Comparison of ENCODE assay signal across 8 cellular contexts in the genomic region with DNA sequence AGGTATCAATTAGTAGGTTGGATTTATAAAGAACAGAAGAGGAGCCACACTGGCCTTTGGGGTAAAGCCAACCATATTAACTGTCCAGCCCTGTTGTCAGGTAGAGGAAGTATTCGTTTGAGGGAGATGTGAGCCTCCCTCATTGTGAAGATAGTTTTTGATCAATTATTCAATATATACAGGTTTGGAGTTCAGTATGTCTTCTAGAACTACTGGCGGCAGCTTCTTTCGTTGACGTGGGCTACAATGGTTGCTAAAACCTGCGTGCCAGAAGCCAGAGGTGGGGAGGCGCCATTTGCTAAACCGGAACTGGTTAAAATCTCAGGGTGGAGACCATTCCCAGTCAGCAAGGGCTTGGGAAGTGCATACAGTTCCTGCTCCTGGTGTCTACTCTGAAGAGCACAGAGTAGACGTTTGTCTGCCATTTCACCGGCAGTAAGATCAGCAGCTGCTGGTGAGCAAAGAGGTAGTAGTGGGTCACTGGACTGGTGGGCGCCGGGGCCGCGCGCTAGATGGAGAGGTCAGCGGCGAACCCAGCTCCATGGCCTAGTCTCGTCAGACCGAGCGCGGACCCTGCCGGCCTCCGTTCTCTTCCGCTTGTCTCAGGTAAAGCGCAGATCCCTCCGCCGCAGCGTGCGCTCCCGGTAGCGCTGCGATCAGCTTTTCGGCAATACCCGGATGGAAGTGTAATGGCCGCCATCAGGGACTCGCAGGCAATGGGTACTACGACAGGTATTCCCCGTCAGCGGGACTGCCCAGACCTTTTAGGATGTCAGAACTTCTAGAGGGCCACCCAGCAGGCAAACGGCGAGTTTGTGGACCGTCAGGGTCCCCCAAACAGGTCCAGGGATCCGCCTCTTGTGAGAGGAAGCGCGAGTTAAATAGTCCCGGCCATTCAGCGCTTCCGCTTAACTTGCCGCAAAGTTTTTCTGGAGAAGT. TPM values are rescaled to one million over a fixed set of nuclear protein-coding genes. Genes with fewer than 3 reads are reported as not detected.
A peak's percentile ranks its signal among the peaks of the same experiment; 100 is the strongest.
DNase-seq lines count a peak whose midpoint lies in the region; TF ChIP-seq lines count a peak whose summit lies in the region.

A gene with protein sequence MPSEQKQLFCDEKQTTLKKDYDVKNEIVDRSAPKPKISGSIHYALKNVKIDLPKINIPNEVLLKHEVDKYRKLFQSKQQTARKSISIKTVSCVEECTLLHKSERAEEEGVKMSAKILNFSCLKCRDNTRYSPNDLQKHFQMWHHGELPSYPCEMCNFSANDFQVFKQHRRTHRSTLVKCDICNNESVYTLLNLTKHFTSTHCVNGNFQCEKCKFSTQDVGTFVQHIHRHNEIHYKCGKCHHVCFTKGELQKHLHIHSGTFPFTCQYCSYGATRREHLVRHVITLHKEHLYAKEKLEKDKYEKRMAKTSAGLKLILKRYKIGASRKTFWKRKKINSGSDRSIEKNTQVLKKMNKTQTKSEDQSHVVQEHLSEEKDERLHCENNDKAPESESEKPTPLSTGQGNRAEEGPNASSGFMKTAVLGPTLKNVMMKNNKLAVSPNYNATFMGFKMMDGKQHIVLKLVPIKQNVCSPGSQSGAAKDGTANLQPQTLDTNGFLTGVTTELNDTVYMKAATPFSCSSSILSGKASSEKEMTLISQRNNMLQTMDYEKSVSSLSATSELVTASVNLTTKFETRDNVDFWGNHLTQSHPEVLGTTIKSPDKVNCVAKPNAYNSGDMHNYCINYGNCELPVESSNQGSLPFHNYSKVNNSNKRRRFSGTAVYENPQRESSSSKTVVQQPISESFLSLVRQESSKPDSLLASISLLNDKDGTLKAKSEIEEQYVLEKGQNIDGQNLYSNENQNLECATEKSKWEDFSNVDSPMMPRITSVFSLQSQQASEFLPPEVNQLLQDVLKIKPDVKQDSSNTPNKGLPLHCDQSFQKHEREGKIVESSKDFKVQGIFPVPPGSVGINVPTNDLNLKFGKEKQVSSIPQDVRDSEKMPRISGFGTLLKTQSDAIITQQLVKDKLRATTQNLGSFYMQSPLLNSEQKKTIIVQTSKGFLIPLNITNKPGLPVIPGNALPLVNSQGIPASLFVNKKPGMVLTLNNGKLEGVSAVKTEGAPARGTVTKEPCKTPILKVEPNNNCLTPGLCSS (N-terminal part only) (plus strand): TSS at position 911 of the 939 bp plus-strand sequence. CDS start 26,026 bp downstream, outside the sequence.

- peak within 1 kb of the TSS; percentile 100 for H2AFZ ChIP-seq in SK-N-SH (ENCODE audit: low read depth)

- H3K4me3 ChIP-seq in SK-N-SH (ENCODE audit: low read depth in 2 of 2, low read length in 1 of 2) (peak within 1 kb of the TSS; percentile 77 to 85), suprapubic skin (peak within 1 kb of the TSS; percentile 91)

- H3K4me1 ChIP-seq in SK-N-SH (ENCODE audit: control insufficient read depth in 1 of 2, insufficient read depth in 2 of 2, low read depth in 1 of 2, low read length in 1 of 2) (peaks cover 5 to 7% of the 10 kb centered on the region in 2 experiments; a peak in 3 of 4 replicates), suprapubic skin (peaks cover 15% of the 10 kb centered on the region)

- H3K9me3 ChIP-seq in SK-N-SH: no peaks in the 10 kb centered on the region; the same call in 1 of the 2 replicates
- no peaks in the 10 kb centered on the region for H3K9me3 ChIP-seq in suprapubic skin

- TF ChIP-seq RAD21 in SK-N-SH (IDR thresholded peaks at IDR 0.05; ENCODE audit: low read length): no peak

- no peak for TF ChIP-seq POLR2A in suprapubic skin (IDR thresholded peaks at IDR 0.05)

- H3K27ac ChIP-seq in SK-N-SH (ENCODE audit: low read depth in 2 of 2, low read length in 1 of 2) (peak within 1 kb of the TSS; percentile 89 to 99), suprapubic skin (peak within 1 kb of the TSS; percentile 97)

- CTCF ChIA-PET in HEK293T (lab: Yijun Ruan, JAX): interaction anchor here (1.0 to 1.1 kb wide), 2 partner anchors 100 to 436 kb away, joined by 3 read pairs; a partner anchor contains a TSS
- CTCF ChIA-PET in SK-N-SH (lab: Yijun Ruan, JAX): interaction anchor here (0.6 to 1.6 kb wide), 8 partner anchors 11 to 436 kb away, joined by 3 to 6 read pairs (median 3); a partner anchor contains a TSS

- DNase-seq in GM04504 (ENCODE audit: low read depth) (peak; percentile 93), HEK293T (ENCODE audit: extremely low spot score) (peak; percentile 87), MV-4-11 (lab: John Stamatoyannopoulos, UW) (peak; percentile 91), SK-N-SH (peak; percentile 88), glomerular endothelial cell (ENCODE audit: extremely low read depth, low read depth, low spot score) (peak; percentile 87), occipital lobe (lab: John Stamatoyannopoulos, UW) (peak; percentile 90), suprapubic skin (ENCODE audit: low spot score in 2 of 2) (peak; percentile 92 to 95)
- DNase-seq in activated naive CD4-positive, alpha-beta T cell treated with anti-CD3 and anti-CD28 coated beads, Interleukin-2, amount 50 U/mL, for 16 hours: peak; percentile 89

- no peaks in the 10 kb centered on the region for H3K9me2 ChIP-seq in SK-N-SH

- peak within 1 kb of the TSS; percentile 80 for H3K9ac ChIP-seq in SK-N-SH

- peak in 1 of 2 experiments; percentile 47; a peak in 2 of 4 replicates for TF ChIP-seq EP300 in SK-N-SH (IDR thresholded peaks at IDR 0.05; ENCODE audit: borderline replicate concordance in 1 of 2, low read depth in 1 of 2, low read length in 1 of 2)
- no peak for TF ChIP-seq EP300 in suprapubic skin (IDR thresholded peaks at IDR 0.05)

- no peaks in the 10 kb centered on the region for H3K79me2 ChIP-seq in SK-N-SH (ENCODE audit: insufficient read depth)

- POLR2A ChIA-PET in HEK293T (lab: Yijun Ruan, JAX) (interaction anchor here (1.0 to 2.4 kb wide), 22 partner anchors 8 to 1511 kb away, joined by 3 to 102 read pairs (median 5); a partner anchor contains a TSS), SK-N-SH (lab: Yijun Ruan, JAX) (interaction anchor here (0.9 to 2.4 kb wide), 12 partner anchors 9 to 436 kb away, joined by 3 to 114 read pairs (median 6); a partner anchor contains a TSS)

- H3K36me3 ChIP-seq in SK-N-SH (replicated peaks in 1 of 2; ENCODE audit: control insufficient read depth in 1 of 2, insufficient read depth in 2 of 2, low read length in 1 of 2) (peaks cover 10 to 20% of the 10 kb centered on the region in 2 experiments), suprapubic skin (peaks cover 9% of the 10 kb centered on the region)

- H4K20me1 ChIP-seq in SK-N-SH (ENCODE audit: insufficient read depth): no peaks in the 10 kb centered on the region

- TF ChIP-seq CTCF in SK-N-SH (IDR thresholded peaks at IDR 0.05) (no peak), suprapubic skin (IDR thresholded peaks at IDR 0.05) (no peak)

- WGBS in SK-N-SH (ENCODE audit: low lambda C conversion rate): 19% methylated on average over 29 of the region's 48 CpGs
- 22% methylated on average over 19 of the region's 48 CpGs for WGBS in suprapubic skin

- H3F3A ChIP-seq in SK-N-SH (replicated peaks; ENCODE audit: insufficient read depth): peaks cover 12% of the 10 kb centered on the region

- H3K27me3 ChIP-seq in SK-N-SH (ENCODE audit: insufficient read depth) (no peaks in the 10 kb centered on the region), suprapubic skin (peaks cover 42% of the 10 kb centered on the region)

- peak within 1 kb of the TSS; percentile 74 for H3K4me2 ChIP-seq in SK-N-SH

TF ChIP-seq in HEK293T, 16 proteins besides CTCF, POLR2A, EP300 and RAD21 (continues in another document):
- TF ChIP-seq BHLHE40 (IDR thresholded peaks at IDR 0.05; ENCODE audit: borderline replicate concordance) (no peak), CTBP1 (IDR thresholded peaks at IDR 0.05; ENCODE audit: borderline replicate concordance) (peak; percentile 7; the same call in 1 of the 2 replicates), ELF4 (IDR thresholded peaks at IDR 0.05) (peak; percentile 63; the same call in 1 of the 2 replicates), ZNF384 (IDR thresholded peaks at IDR 0.05) (no peak), FOXM1 (IDR thresholded peaks at IDR 0.05; ENCODE audit: borderline replicate concordance) (no peak), SP1 (IDR thresholded peaks at IDR 0.05) (no peak), TARDBP (IDR thresholded peaks at IDR 0.05) (no peak), HDGF (IDR thresholded peaks at IDR 0.05; ENCODE audit: borderline replicate concordance) (no peak), LEF1 (IDR thresholded peaks at IDR 0.05; ENCODE audit: borderline replicate concordance) (no peak), NFRKB (IDR thresholded peaks at IDR 0.05) (peak; percentile 90), ARNT (IDR thresholded peaks at IDR 0.05) (no peak), L3MBTL2 (conservative IDR thresholded peaks at IDR 0.05) (peak; percentile 83), SUZ12 (IDR thresholded peaks at IDR 0.05) (no peak)

TF ChIP-seq in SK-N-SH, 30 proteins besides CTCF, POLR2A, EP300 and RAD21 (continues in another document):
- TF ChIP-seq CHD2 (IDR thresholded peaks at IDR 0.05; ENCODE audit: low read length, partially characterized antibody) (peak; percentile 97), MXI1 (IDR thresholded peaks at IDR 0.05; ENCODE audit: low read depth, low read length) (0 out of 2 replicates have a peak, but pooled peaks have one; percentile 47), POLR2AphosphoS5 (IDR thresholded peaks at IDR 0.05; ENCODE audit: low read depth, low read length) (no peak; the same call in 1 of the 2 replicates), TEAD4 (IDR thresholded peaks at IDR 0.05; ENCODE audit: borderline replicate concordance, insufficient read depth) (0 out of 2 replicates have a peak, but pooled peaks have one; percentile 7), TAF1 (IDR thresholded peaks at IDR 0.05; ENCODE audit: borderline replicate concordance, low read depth, low read length) (peak; percentile 91; the same call in 1 of the 2 replicates), GABPA (IDR thresholded peaks at IDR 0.05; ENCODE audit: low read depth) (peak; percentile 81), JUND (IDR thresholded peaks at IDR 0.05) (no peak), SIN3A (IDR thresholded peaks at IDR 0.05; ENCODE audit: borderline replicate concordance, low read depth, low read length) (peak; percentile 63; the same call in 1 of the 2 replicates), YY1 (IDR thresholded peaks at IDR 0.05; ENCODE audit: low read depth) (peak; percentile 97), NFIC (IDR thresholded peaks at IDR 0.05; ENCODE audit: borderline replicate concordance) (no peak; the same call in 1 of the 2 replicates)
- TF ChIP-seq, protein P1, sequence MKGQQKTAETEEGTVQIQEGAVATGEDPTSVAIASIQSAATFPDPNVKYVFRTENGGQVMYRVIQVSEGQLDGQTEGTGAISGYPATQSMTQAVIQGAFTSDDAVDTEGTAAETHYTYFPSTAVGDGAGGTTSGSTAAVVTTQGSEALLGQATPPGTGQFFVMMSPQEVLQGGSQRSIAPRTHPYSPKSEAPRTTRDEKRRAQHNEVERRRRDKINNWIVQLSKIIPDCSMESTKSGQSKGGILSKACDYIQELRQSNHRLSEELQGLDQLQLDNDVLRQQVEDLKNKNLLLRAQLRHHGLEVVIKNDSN (IDR thresholded peaks at IDR 0.05; ENCODE audit: borderline replicate concordance, low read depth): no peak

RNA-seq across cellular contexts. Expression of the gene that starts here (rescaled TPM):
- polyA plus RNA-seq in SK-N-SH (2012; rRNA removed): 1.7 and 2.4 TPM in 2 replicates
- 1.8 and 2.9 TPM in 2 replicates for polyA plus RNA-seq in SK-N-SH (2012; cell fraction: cytosol; rRNA removed)
- polyA plus RNA-seq in SK-N-SH (2012; cell fraction: nucleus; rRNA removed): 5.3 and 11.1 TPM in 2 replicates
- total RNA-seq in glomerular endothelial cell: 7.2 and 10.6 TPM in 2 replicates
- 56.0 TPM for total RNA-seq in occipital lobe
- 10 to 100 TPM; 10.7 to 19.9 (median 17.5) TPM for total RNA-seq in suprapubic skin

Comparison
In these comparisons a context has a peak if more than half of its experiments do, and no peak if none do; other contexts are left out.
1. Peak in every context shown above with its lines: DNase-seq, H3K4me3 ChIP-seq and H3K27ac ChIP-seq.